In the genomic region with DNA sequence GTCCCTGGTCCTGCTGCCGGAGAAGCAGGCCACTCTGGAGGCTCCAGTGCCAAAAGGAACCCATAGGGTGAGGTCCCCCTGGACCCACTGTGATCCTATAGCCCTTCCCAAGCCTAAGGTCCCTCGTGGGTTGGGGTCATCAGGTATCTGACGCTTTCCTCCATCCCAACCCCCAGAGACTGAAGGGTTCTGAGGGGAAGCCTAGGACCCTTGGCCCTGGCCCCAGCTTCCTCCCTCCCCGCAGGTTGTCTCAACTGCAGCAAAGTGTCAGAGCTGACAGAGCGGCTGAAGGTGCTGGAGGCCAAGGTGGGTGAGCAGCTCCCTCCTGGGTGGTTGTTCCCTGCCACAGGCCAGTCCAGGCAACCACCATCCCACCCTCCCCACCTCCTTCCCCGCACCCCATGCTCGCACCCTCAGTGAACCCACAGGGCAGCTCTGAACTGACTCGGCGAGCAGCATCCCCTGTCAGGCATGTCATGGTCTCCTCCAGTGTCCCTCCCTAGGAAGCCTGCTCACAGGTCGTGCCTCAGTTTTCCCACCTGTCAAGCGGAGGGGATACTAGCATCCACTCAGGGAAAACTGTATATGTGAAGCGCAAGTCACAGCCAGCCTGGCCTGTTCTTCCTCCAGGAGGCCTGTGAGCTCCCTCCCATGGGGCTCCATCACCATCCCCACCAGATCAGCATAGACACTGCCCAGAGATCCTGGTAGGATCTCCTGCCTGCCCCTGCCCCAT, we compare ENCODE assay signal across 18 cellular contexts. TPM values are rescaled to one million over a fixed set of nuclear protein-coding genes. Genes with fewer than 3 reads are reported as not detected.
A peak's percentile ranks its signal among the peaks of the same experiment; 100 is the strongest.
DNase-seq lines count a peak whose midpoint lies in the region; ATAC-seq and TF ChIP-seq lines count a peak whose summit lies in the region.
"Had no signal": no experiment of that assay in that cellular context is flagged by ENCODE, and none has a peak within 500 bp of the region (broad histone marks: within the 10 kb centered on the region; RNA-seq: fewer than 3 reads in every experiment).

No MANE protein-coding gene starts in this region.

- H3K9ac ChIP-seq in mucosa of rectum (ENCODE audit: low read depth in 1 of 2, low read length in 2 of 2): no peak overlapping the region
- H3K9ac ChIP-seq: KMS-11 had no signal

- H3K36me3 Mint-ChIP-seq in stimulated activated effector memory CD8-positive, alpha-beta T cell treated with anti-CD3 and anti-CD28 coated beads, Interleukin-12 subunit alpha, Interleukin-12 subunit beta, amount 100 ng/mL, for 72 hours: no peaks in the 10 kb centered on the region

- no peaks in the 10 kb centered on the region for H3K36me3 ChIP-seq in body of pancreas (replicated peaks in 1 of 2; ENCODE audit: insufficient read depth in 1 of 2, low read depth in 2 of 2)
- H3K36me3 ChIP-seq in mucosa of rectum (ENCODE audit: control insufficient read depth in 2 of 2, insufficient read depth in 2 of 2, low read length in 2 of 2): no peaks in the 10 kb centered on the region
- no peaks in the 10 kb centered on the region for H3K36me3 ChIP-seq in stomach

- no peaks in the 10 kb centered on the region for H3K4me1 ChIP-seq in body of pancreas
- peaks cover 0 to 6% of the 10 kb centered on the region in 2 donors for H3K4me1 ChIP-seq in mucosa of rectum (ENCODE audit: control insufficient read depth in 2 of 2, insufficient read depth in 2 of 2, low read length in 2 of 2)
- H3K4me1 ChIP-seq in stomach: peaks cover 10 to 29% (median 22%) of the 10 kb centered on the region in 4 donors

- H3K27ac ChIP-seq in body of pancreas: peak overlapping the region in 2 of 4 donors; percentile 2 to 16
- peak overlapping the region; percentile 74 for H3K27ac ChIP-seq in mucosa of rectum (ENCODE audit: low read depth in 2 of 2, low read length in 2 of 2)
- H3K27ac ChIP-seq in stomach: peak overlapping the region; percentile 42 to 69 (median 66)
- H3K27ac ChIP-seq: KMS-11, RWPE1 had no signal

- H3K4me3 ChIP-seq in body of pancreas (no peak overlapping the region), mucosa of rectum (ENCODE audit: low read length in 2 of 2) (no peak overlapping the region), stomach (no peak overlapping the region)

- TF ChIP-seq CTCF in body of pancreas (IDR thresholded peaks at IDR 0.05) (no peak), stomach (IDR thresholded peaks at IDR 0.05) (no peak)

- no peak overlapping the region for H3K4me3 Mint-ChIP-seq in stimulated activated effector memory CD8-positive, alpha-beta T cell treated with anti-CD3 and anti-CD28 coated beads, Interleukin-12 subunit alpha, Interleukin-12 subunit beta, amount 100 ng/mL, for 72 hours
- H3K4me3 Mint-ChIP-seq: CD4-positive, alpha-beta T cell had no signal

- no peak for TF ChIP-seq EP300 in stomach (IDR thresholded peaks at IDR 0.05)

- no peak overlapping the region for H3K27ac Mint-ChIP-seq in stimulated activated effector memory CD8-positive, alpha-beta T cell treated with anti-CD3 and anti-CD28 coated beads, Interleukin-12 subunit alpha, Interleukin-12 subunit beta, amount 100 ng/mL, for 72 hours
- H3K27ac Mint-ChIP-seq: CD4-positive, alpha-beta T cell had no signal

- intact Hi-C loops in body of pancreas (cut with DNase I): no loop called here
- intact Hi-C loops in stomach (cut with DNase I; ENCODE audit: low total_unique reads): no loop called here

- H3K9me3 ChIP-seq in body of pancreas: no peaks in the 10 kb centered on the region
- no peaks in the 10 kb centered on the region for H3K9me3 ChIP-seq in mucosa of rectum (ENCODE audit: control insufficient read depth in 2 of 2, low read length in 2 of 2)
- H3K9me3 ChIP-seq in stomach: no peaks in the 10 kb centered on the region

- H3K9me3 Mint-ChIP-seq in stimulated activated effector memory CD8-positive, alpha-beta T cell treated with anti-CD3 and anti-CD28 coated beads, Interleukin-12 subunit alpha, Interleukin-12 subunit beta, amount 100 ng/mL, for 72 hours: no peaks in the 10 kb centered on the region
- H3K9me3 Mint-ChIP-seq: CD4-positive, alpha-beta T cell had no signal

- WGBS in body of pancreas, 2 donors: 86 to 87% methylated on average over 5 to 12 of the region's 12 CpGs
- WGBS in stomach, 5 donors: 86 to 94% (median 91%) methylated on average over 11 to 12 of the region's 12 CpGs

- DNase-seq in body of pancreas (no peak), stomach (no peak)
- no peak for DNase-seq in activated CD8-positive, alpha-beta memory T cell treated with anti-CD3 and anti-CD28 coated beads, Interleukin-2, amount 50 U/mL, for 48 hours
- DNase-seq in stimulated activated effector memory CD8-positive, alpha-beta T cell treated with anti-CD3 and anti-CD28 coated beads, Interleukin-12 subunit alpha, Interleukin-12 subunit beta, amount 100 ng/mL, for 72 hours (ENCODE audit: low spot score in 2 of 2): no peak
- DNase-seq in activated CD8-positive, alpha-beta memory T cell treated with anti-CD3 and anti-CD28 coated beads, Interleukin-2, amount 50 U/mL, for 4 hours: no peak
- DNase-seq: activated CD4-positive, CD25-positive, alpha-beta regulatory T cell treated with anti-CD3 and anti-CD28 coated beads, Interleukin-2, amount 50 U/mL, for 72 hours; activated naive CD4-positive, alpha-beta T cell treated with anti-CD3 and anti-CD28 coated beads, Interleukin-2, amount 50 U/mL, for 16 hours; CD4-positive, alpha-beta T cell; central memory CD4-positive, alpha-beta T cell; hypothalamus; NCI-H1694; occipital lobe had no signal

- no peaks in the 10 kb centered on the region for H3K27me3 ChIP-seq in body of pancreas
- H3K27me3 ChIP-seq in mucosa of rectum (ENCODE audit: control insufficient read depth in 2 of 2, insufficient read depth in 2 of 2, low read length in 2 of 2): no peaks in the 10 kb centered on the region
- H3K27me3 ChIP-seq in stomach: no peaks in the 10 kb centered on the region

- ATAC-seq in body of pancreas (peak; percentile 7), GM19328 (IDR thresholded peaks at IDR 0.05; ENCODE audit: unreplicated experiment) (no peak)
- ATAC-seq in stimulated activated effector memory CD8-positive, alpha-beta T cell treated with anti-CD3 and anti-CD28 coated beads, Interleukin-12 subunit alpha, Interleukin-12 subunit beta, amount 100 ng/mL, for 72 hours: no peak

- peak; percentile 12 for TF ChIP-seq POLR2A in GM19099 (IDR thresholded peaks at IDR 0.05; ENCODE audit: extremely low read depth, insufficient read length, low read depth)
- no peak for TF ChIP-seq POLR2A in body of pancreas (IDR thresholded peaks at IDR 0.05)
- TF ChIP-seq POLR2A in stomach (IDR thresholded peaks at IDR 0.05): no peak

- H3K4me1 Mint-ChIP-seq in stimulated activated effector memory CD8-positive, alpha-beta T cell treated with anti-CD3 and anti-CD28 coated beads, Interleukin-12 subunit alpha, Interleukin-12 subunit beta, amount 100 ng/mL, for 72 hours: no peaks in the 10 kb centered on the region

RNA-seq across cellular contexts. Expression of a gene that starts 20.7 kb away (rescaled TPM):
- 10 to 100 TPM in 1 of 2 donors, 1 to 10 TPM in 1; 5.9 to 25.9 TPM for total RNA-seq in body of pancreas
- 10 to 100 TPM in 2 of 5 donors, 1 to 10 TPM in 2, not detected in 1; 1.8 to 23.6 (median 9.5) TPM for total RNA-seq in stomach
- 10 to 100 TPM in 2 of 3 donors, 1 to 10 TPM in 1; 2.5 to 12.7 (median 10.3) TPM for polyA plus RNA-seq in stomach
- total RNA-seq: CD4-positive, alpha-beta T cell; HT-29 had no signal

RNA-seq across cellular contexts. Expression of a gene that starts 41.4 kb away (rescaled TPM):
- total RNA-seq in body of pancreas (10 to 100 TPM; 32.4 to 42.2 TPM), stomach (10 to 100 TPM; 14.5 to 76.5 (median 45.1) TPM)
- 10 to 100 TPM in 2 of 3 donors, 1 to 10 TPM in 1; 9.8 to 19.6 (median 16.7) TPM for polyA plus RNA-seq in stomach

RNA-seq across cellular contexts. Expression of a gene that starts 41.7 kb away (rescaled TPM):
- 100 to 1,000 TPM; 142 to 175 TPM for total RNA-seq in body of pancreas
- total RNA-seq in stomach: 100 to 1,000 TPM; 145 to 376 (median 185) TPM
- 100 to 1,000 TPM in 1 of 3 donors, 10 to 100 TPM in 2; 97.7 to 137 (median 98.2) TPM for polyA plus RNA-seq in stomach
